Comparison of ENCODE assay signal across 1 cellular context in genomic region chr7:51162724-51163329, GRCh38.
TF ChIP-seq lines count a peak whose summit lies in the region.

No MANE protein-coding gene starts in this region.

TF ChIP-seq in H1, 55 proteins besides CTCF, POLR2A, EP300 and RAD21 (continued from another document):
- TF ChIP-seq CHD7 (IDR thresholded peaks at IDR 0.05; ENCODE audit: insufficient replicate concordance, low read length) (peak; percentile 31), GABPA (IDR thresholded peaks at IDR 0.05; ENCODE audit: borderline replicate concordance, insufficient read depth, low read length) (peak; percentile 41; the same call in 1 of the 2 replicates), SP4 (IDR thresholded peaks at IDR 0.05; ENCODE audit: low read length) (no peak)
